ENCODE assay signal across 8 cellular contexts in the genomic region with DNA sequence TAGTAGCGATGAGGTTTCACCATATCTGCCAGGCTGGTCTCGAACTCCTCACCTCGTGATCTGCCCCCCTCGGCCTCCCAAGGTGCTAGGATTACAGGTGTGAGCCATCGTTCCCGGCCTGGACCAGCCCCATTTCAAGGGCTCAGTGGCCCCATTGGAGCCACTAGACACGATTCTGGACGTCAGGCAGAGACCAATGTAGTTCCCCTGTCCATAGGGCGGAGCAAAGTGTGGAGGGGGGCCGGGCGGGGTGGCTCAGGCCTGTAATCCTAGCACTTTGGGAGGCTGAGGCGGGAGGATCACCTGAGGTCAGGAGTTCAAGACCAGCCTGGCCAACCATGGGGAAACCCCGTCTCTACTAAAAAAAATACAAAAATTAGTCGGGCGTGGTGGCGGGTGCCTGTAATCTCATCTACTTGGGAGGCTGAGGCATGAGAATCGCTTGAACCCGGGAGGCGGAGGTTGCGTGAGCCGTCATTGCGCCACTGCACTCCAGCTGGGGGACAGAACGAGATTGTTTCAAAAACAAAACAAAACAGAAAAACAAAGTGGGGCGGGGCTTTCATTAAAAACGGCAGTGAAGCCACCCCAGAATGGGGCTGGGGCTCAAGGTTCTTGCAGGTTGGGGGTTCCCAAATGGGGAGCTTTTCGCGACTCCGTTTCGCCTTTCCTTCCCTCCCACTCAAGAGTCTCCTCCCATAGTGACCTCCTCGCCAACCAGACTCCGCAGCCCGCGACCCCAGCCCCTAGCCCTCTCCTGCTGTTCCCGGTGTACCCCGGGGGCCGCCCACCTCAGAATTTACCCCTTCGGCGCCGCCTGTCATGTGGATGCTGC. TPM values are rescaled to one million over a fixed set of nuclear protein-coding genes. Genes with fewer than 3 reads are reported as not detected.
DNase-seq lines count a peak whose midpoint lies in the region; ATAC-seq and TF ChIP-seq lines count a peak whose summit lies in the region.

No MANE protein-coding gene starts in this region.

- H3K36me3 Mint-ChIP-seq in activated T-cell treated with anti-CD3 and anti-CD28 coated beads, Interleukin-2, amount 50 U/mL, for 72 hours (ENCODE audit: insufficient read depth in 2 of 2): peaks cover 0 to 2% of the 10 kb centered on the region in 2 donors

- H3K4me3 ChIP-seq in ascending aorta (peak overlapping the region; percentile 69 to 91), right lobe of liver (peak overlapping the region; percentile 50 to 90 (median 87)), tibial nerve (peak overlapping the region; percentile 55 to 82 (median 65))

- peak overlapping the region; percentile 95 to 99 for H3K4me3 Mint-ChIP-seq in activated T-cell treated with anti-CD3 and anti-CD28 coated beads, Interleukin-2, amount 50 U/mL, for 72 hours

- no peak for ATAC-seq in activated T-cell treated with anti-CD3 and anti-CD28 coated beads, Interleukin-2, amount 50 U/mL, for 72 hours (replicated peaks in 1 of 2)
- ATAC-seq in right lobe of liver (no peak), GM18870 (IDR thresholded peaks at IDR 0.05; ENCODE audit: unreplicated experiment) (no peak)

- H3K27me3 ChIP-seq in ascending aorta (no peaks in the 10 kb centered on the region), right lobe of liver (no peaks in the 10 kb centered on the region), tibial nerve (no peaks in the 10 kb centered on the region)

- H3K4me1 Mint-ChIP-seq in activated T-cell treated with anti-CD3 and anti-CD28 coated beads, Interleukin-2, amount 50 U/mL, for 72 hours (ENCODE audit: low read depth): peaks cover 46% of the 10 kb centered on the region

- intact Hi-C loops in ascending aorta (cut with DNase I) (loop anchor here (1.0 kb wide), 3 partner anchors 10 to 392 kb away; a partner anchor contains a TSS), right lobe of liver (cut with DNase I) (no loop called here), head of caudate nucleus (cut with DNase I) (no loop called here)

- TF ChIP-seq CTCF in ascending aorta (IDR thresholded peaks at IDR 0.05) (no peak), right lobe of liver (IDR thresholded peaks at IDR 0.05) (no peak), tibial nerve (IDR thresholded peaks at IDR 0.05) (no peak)

- no peaks in the 10 kb centered on the region for H3K9me3 ChIP-seq in ascending aorta
- H3K9me3 ChIP-seq in right lobe of liver: no peaks in the 10 kb centered on the region
- H3K9me3 ChIP-seq in tibial nerve: no peaks in the 10 kb centered on the region

- WGBS in right lobe of liver (ENCODE audit: insufficient coverage, low coverage, low lambda C conversion rate, missing lambda C conversion rate): 17% methylated on average over 23 of the region's 39 CpGs
- 36 to 39% methylated on average over 39 of the region's 39 CpGs for WGBS in tibial nerve, 2 donors

- H3K27me3 Mint-ChIP-seq in activated T-cell treated with anti-CD3 and anti-CD28 coated beads, Interleukin-2, amount 50 U/mL, for 72 hours (ENCODE audit: low read depth): no peaks in the 10 kb centered on the region

- peak overlapping the region; percentile 20 to 53 for H3K27ac ChIP-seq in ascending aorta
- H3K27ac ChIP-seq in right lobe of liver: peak overlapping the region in 1 of 3 donors; percentile 39
- peak overlapping the region; percentile 72 to 97 (median 89) for H3K27ac ChIP-seq in tibial nerve

- TF ChIP-seq EP300 in tibial nerve (IDR thresholded peaks at IDR 0.05): no peak

- H3K36me3 ChIP-seq in ascending aorta (no peaks in the 10 kb centered on the region), right lobe of liver (no peaks in the 10 kb centered on the region), tibial nerve (no peaks in the 10 kb centered on the region)

- H3K4me1 ChIP-seq in ascending aorta (peaks cover 0 to 9% of the 10 kb centered on the region in 2 donors), right lobe of liver (peaks cover 0 to 11% (median 0%) of the 10 kb centered on the region in 4 donors), tibial nerve (peaks cover 0 to 42% (median 10%) of the 10 kb centered on the region in 4 donors)

- H3K9me3 Mint-ChIP-seq in activated T-cell treated with anti-CD3 and anti-CD28 coated beads, Interleukin-2, amount 50 U/mL, for 72 hours: no peaks in the 10 kb centered on the region

- H3K27ac Mint-ChIP-seq in activated T-cell treated with anti-CD3 and anti-CD28 coated beads, Interleukin-2, amount 50 U/mL, for 72 hours: peak overlapping the region; percentile 42

- no peak for DNase-seq in activated T-cell treated with anti-CD3 and anti-CD28 coated beads, Interleukin-2, amount 50 U/mL, for 72 hours
- DNase-seq in activated T-cell treated with anti-CD3 and anti-CD28 coated beads for 4 hours (no peak), ascending aorta (ENCODE audit: low spot score in 2 of 2) (no peak), right lobe of liver (peak in 1 of 3 donors; percentile 57), tibial nerve (ENCODE audit: low spot score in 2 of 2) (no peak), head of caudate nucleus (no peak), SW 1271 (lab: John Stamatoyannopoulos, UW) (no peak)

- TF ChIP-seq POLR2A in right lobe of liver (IDR thresholded peaks at IDR 0.05) (no peak), tibial nerve (IDR thresholded peaks at IDR 0.05) (no peak)

RNA-seq across cellular contexts. Expression of a gene that starts 0.8 kb away (rescaled TPM):
- 100 to 1,000 TPM; 105 to 106 TPM for total RNA-seq in activated T-cell treated with anti-CD3 and anti-CD28 coated beads, Interleukin-2, amount 50 U/mL, for 72 hours
- 88.7 TPM for total RNA-seq in ascending aorta
- 10 to 100 TPM; 37.9 to 99.0 (median 77.0) TPM for total RNA-seq in right lobe of liver
- 10 to 100 TPM; 33.1 to 55.1 (median 43.6) TPM for total RNA-seq in tibial nerve

RNA-seq across cellular contexts. Expression of a gene that starts 10.4 kb away (rescaled TPM):
- 10 to 100 TPM; 62.5 to 64.1 TPM for total RNA-seq in activated T-cell treated with anti-CD3 and anti-CD28 coated beads, Interleukin-2, amount 50 U/mL, for 72 hours
- total RNA-seq in ascending aorta (73.8 TPM), right lobe of liver (10 to 100 TPM; 35.7 to 76.8 (median 52.1) TPM), tibial nerve (100 to 1,000 TPM in 1 of 4 donors, 10 to 100 TPM in 3; 48.9 to 132 (median 73.9) TPM)

RNA-seq across cellular contexts. Expression of a gene that starts 32.7 kb away (rescaled TPM):
- total RNA-seq in activated T-cell treated with anti-CD3 and anti-CD28 coated beads, Interleukin-2, amount 50 U/mL, for 72 hours: 10 to 100 TPM; 24.1 to 28.6 TPM
- total RNA-seq in ascending aorta (123 TPM), right lobe of liver (10 to 100 TPM; 25.2 to 63.5 (median 29.8) TPM), tibial nerve (100 to 1,000 TPM in 3 of 4 donors, 10 to 100 TPM in 1; 61.8 to 122 (median 113) TPM)

RNA-seq across cellular contexts. Expression of a gene that starts 43.2 kb away (rescaled TPM):
- 10 to 100 TPM; 78.5 to 87.0 TPM for total RNA-seq in activated T-cell treated with anti-CD3 and anti-CD28 coated beads, Interleukin-2, amount 50 U/mL, for 72 hours
- 612 TPM for total RNA-seq in ascending aorta
- total RNA-seq in right lobe of liver: 100 to 1,000 TPM in 4 of 6 experiments, 10 to 100 TPM in 2; 81.7 to 275 (median 112) TPM
- 100 to 1,000 TPM; 315 to 444 (median 398) TPM for total RNA-seq in tibial nerve

RNA-seq across cellular contexts. Expression of a gene that starts 53.5 kb away (rescaled TPM):
- total RNA-seq in activated T-cell treated with anti-CD3 and anti-CD28 coated beads, Interleukin-2, amount 50 U/mL, for 72 hours: under 1 TPM; 0.38 to 0.39 TPM
- total RNA-seq in ascending aorta (17.1 TPM), right lobe of liver (under 1 TPM in 4 of 6 experiments, not detected in 2; 0.16 to 0.32 (median 0.29) TPM), tibial nerve (1 to 10 TPM in 3 of 4 donors, under 1 TPM in 1; 0.90 to 5.9 (median 3.5) TPM)
